26 cellular contexts compared by ENCODE assay signal in genomic region chr7:113008755-113009154, GRCh38.
DNase-seq lines count a peak whose midpoint lies in the region; ATAC-seq and TF ChIP-seq lines count a peak whose summit lies in the region.
"Had no signal": no experiment of that assay in that cellular context is flagged by ENCODE, and none has a peak within 500 bp of the region (broad histone marks: within the 10 kb centered on the region; RNA-seq: fewer than 3 reads in every experiment).

No MANE protein-coding gene starts in this region.

- ATAC-seq in Right ventricle myocardium inferior (no peak), GM19023 (IDR thresholded peaks at IDR 0.05; ENCODE audit: unreplicated experiment) (no peak)
- ATAC-seq: A549, GM12878 had no signal

- DNase-seq in Right ventricle myocardium inferior (ENCODE audit: missing footprints) (peak; percentile 58), cardiac septum (ENCODE audit: low spot score) (no peak), chondrocyte (ENCODE audit: low spot score) (peak; percentile 57), neural progenitor cell (ENCODE audit: low spot score) (no peak), NCI-H146 treated with DMSO at 0.1 percent for 48 hours (lab: John Stamatoyannopoulos, UW; ENCODE audit: unreplicated experiment) (no peak), AML-193 (lab: John Stamatoyannopoulos, UW) (no peak)
- DNase-seq: BE2C; C1 segment of cervical spinal cord; CD4-positive, alpha-beta memory T cell; CD4-positive, CD25-positive, alpha-beta regulatory T cell; CD8-positive, alpha-beta memory T cell; COR-L47; DMS 273 treated with DMSO at 0.1 percent for 48 hours; DMS153; DMS53; DMS79; DND-41; EL; GDM1 had no signal

- no peak overlapping the region for H3K4me2 ChIP-seq in neural progenitor cell
- H3K4me2 ChIP-seq: A549, BLaER1 had no signal

- H3K79me2 ChIP-seq in neural progenitor cell (ENCODE audit: low read depth): no peaks in the 10 kb centered on the region

- H3K9me3 Mint-ChIP-seq in chondrocyte (ENCODE audit: low read depth) (peaks cover 17% of the 10 kb centered on the region), neural progenitor cell (peaks cover 29% of the 10 kb centered on the region)

- H2AFZ ChIP-seq in neural progenitor cell (replicated peaks): peak overlapping the region; percentile 12

- TF ChIP-seq CTCF in VCaP (conservative IDR thresholded peaks at IDR 0.05) (no peak), chondrocyte (IDR thresholded peaks at IDR 0.05) (no peak), neural progenitor cell (IDR thresholded peaks at IDR 0.05) (no peak)

- H3K4me1 ChIP-seq in neural progenitor cell: no peaks in the 10 kb centered on the region
- H3K4me1 ChIP-seq: A549, BLaER1 had no signal

- H3K4me3 Mint-ChIP-seq in chondrocyte (ENCODE audit: unreplicated experiment) (no peak overlapping the region), neural progenitor cell (no peak overlapping the region)
- H3K4me3 Mint-ChIP-seq: CD14-positive monocyte; CD4-positive, alpha-beta memory T cell; CD4-positive, CD25-positive, alpha-beta regulatory T cell; CD8-positive, alpha-beta memory T cell had no signal

- no peaks in the 10 kb centered on the region for H3K27me3 ChIP-seq in neural progenitor cell
- H3K27me3 ChIP-seq: BE2C, BLaER1 had no signal

- H3K27me3 Mint-ChIP-seq in chondrocyte (ENCODE audit: low read depth) (peaks cover 6% of the 10 kb centered on the region), neural progenitor cell (ENCODE audit: insufficient read depth, low read depth) (no peaks in the 10 kb centered on the region)
- H3K27me3 Mint-ChIP-seq: CD4-positive, CD25-positive, alpha-beta regulatory T cell had no signal

- intact Hi-C loops in Right ventricle myocardium inferior (cut with DNase I): no loop called here
- intact Hi-C loops in cardiac septum (cut with DNase I): no loop called here

- no peaks in the 10 kb centered on the region for H3K4me1 Mint-ChIP-seq in chondrocyte (ENCODE audit: low read depth)
- no peaks in the 10 kb centered on the region for H3K4me1 Mint-ChIP-seq in neural progenitor cell
- H3K4me1 Mint-ChIP-seq: CD14-positive monocyte; CD4-positive, alpha-beta memory T cell; CD4-positive, CD25-positive, alpha-beta regulatory T cell; CD8-positive, alpha-beta memory T cell had no signal

- H3F3A ChIP-seq in neural progenitor cell (ENCODE audit: low read depth): no peaks in the 10 kb centered on the region

- no peak overlapping the region for H3K4me3 ChIP-seq in neural progenitor cell
- H3K4me3 ChIP-seq: A549, BLaER1, GM12878 had no signal

- no peaks in the 10 kb centered on the region for H3K9me3 ChIP-seq in neural progenitor cell (ENCODE audit: low read depth)
- H3K9me3 ChIP-seq: A549, BE2C had no signal

- no peaks in the 10 kb centered on the region for H4K20me1 ChIP-seq in neural progenitor cell (ENCODE audit: low read depth)
- H4K20me1 ChIP-seq: BLaER1 had no signal

- H3K27ac Mint-ChIP-seq in chondrocyte (ENCODE audit: unreplicated experiment): no peak overlapping the region
- H3K27ac Mint-ChIP-seq in neural progenitor cell: no peak overlapping the region
- H3K27ac Mint-ChIP-seq: CD14-positive monocyte; CD4-positive, alpha-beta memory T cell; CD4-positive, CD25-positive, alpha-beta regulatory T cell; CD8-positive, alpha-beta memory T cell had no signal

- no peak overlapping the region for H3K9ac ChIP-seq in neural progenitor cell
- H3K9ac ChIP-seq: BLaER1 had no signal

- no peaks in the 10 kb centered on the region for H3K36me3 ChIP-seq in neural progenitor cell
- H3K36me3 ChIP-seq: BE2C, BLaER1 had no signal

- H3K27ac ChIP-seq in VCaP: peak overlapping the region; percentile 40
- H3K27ac ChIP-seq in neural progenitor cell: no peak overlapping the region
- H3K27ac ChIP-seq: 22Rv1, A549, BLaER1 had no signal

- H3K36me3 Mint-ChIP-seq in chondrocyte (ENCODE audit: low read depth) (peaks cover 2% of the 10 kb centered on the region), neural progenitor cell (no peaks in the 10 kb centered on the region)
- H3K36me3 Mint-ChIP-seq: CD14-positive monocyte; CD4-positive, alpha-beta memory T cell; CD4-positive, CD25-positive, alpha-beta regulatory T cell had no signal

Comparison
In these comparisons a context has a peak if more than half of its experiments do, and no peak if none do; other contexts are left out.
1. DNase-seq: peak in Right ventricle myocardium inferior (single experiment) and chondrocyte (single experiment); none in cardiac septum (single experiment), neural progenitor cell (single experiment), NCI-H146 treated with DMSO at 0.1 percent for 48 hours (single experiment) and AML-193 (0 of 2).